19 cellular contexts compared by ENCODE assay signal in genomic region chr5:147882586-147883313, GRCh38. TPM values are rescaled to one million over a fixed set of nuclear protein-coding genes. Genes with fewer than 3 reads are reported as not detected.
DNase-seq lines count a peak whose midpoint lies in the region; ATAC-seq and TF ChIP-seq lines count a peak whose summit lies in the region.
"Had no signal": no experiment of that assay in that cellular context is flagged by ENCODE, and none has a peak within 500 bp of the region (broad histone marks: within the 10 kb centered on the region; RNA-seq: fewer than 3 reads in every experiment).

No MANE protein-coding gene starts in this region.

- TF ChIP-seq POLR2A in heart left ventricle (IDR thresholded peaks at IDR 0.05), result no peak
- no peak for TF ChIP-seq POLR2A in gastrocnemius medialis (IDR thresholded peaks at IDR 0.05)

- H3K36me3 ChIP-seq in heart left ventricle, result no peaks in the 10 kb centered on the region
- H3K36me3 ChIP-seq in brain microvascular endothelial cell (replicated peaks), result no peaks in the 10 kb centered on the region
- no peaks in the 10 kb centered on the region for H3K36me3 ChIP-seq in gastrocnemius medialis

- H3K27ac ChIP-seq in heart left ventricle (peak overlapping the region in 1 of 12 donors; percentile 3), brain microvascular endothelial cell (no peak overlapping the region), gastrocnemius medialis (no peak overlapping the region)
- H3K27ac ChIP-seq: GM23248 had no signal

- H3K9me3 ChIP-seq in heart left ventricle (no peaks in the 10 kb centered on the region), gastrocnemius medialis (no peaks in the 10 kb centered on the region)

- in situ Hi-C loops in brain microvascular endothelial cell (cut with HindIII; ENCODE audit: low pct_ligation_motif_present, low sequenced_read_pairs) (no loop called here), gastrocnemius medialis (cut with MboI; ENCODE audit: low sequenced_read_pairs in 4 of 4) (no loop called here)

- H3K27me3 ChIP-seq in heart left ventricle (no peaks in the 10 kb centered on the region), brain microvascular endothelial cell (replicated peaks) (no peaks in the 10 kb centered on the region), gastrocnemius medialis (no peaks in the 10 kb centered on the region)

- intact Hi-C loops in heart left ventricle (cut with DNase I) (loop anchor here in 1 of 10 donors (10.0 kb wide), 1 partner anchor 52 kb away; no protein-coding TSS in a partner anchor), cardiac septum (cut with DNase I) (no loop called here), gastrocnemius medialis (cut with DNase I; ENCODE audit: low total_unique reads) (no loop called here)

- DNase-seq in heart left ventricle (no peak), cardiac septum (ENCODE audit: low spot score) (no peak), brain microvascular endothelial cell (peak; percentile 15), islet precursor cell (peak; percentile 67), gastrocnemius medialis (no peak), NCI-H510A treated with DMSO at 0.1 percent for 48 hours (lab: John Stamatoyannopoulos, UW) (no peak), NCI-H1417 treated with DMSO at 0.1 percent for 48 hours (lab: John Stamatoyannopoulos, UW) (no peak)
- DNase-seq: COR-L47, DMS53, GM23248, KG1, NCI-H1048, NCI-H446 treated with DMSO at 0.1 percent for 48 hours, NCI-H82, SHP77 had no signal

- WGBS in heart left ventricle, 4 donors, result 20 to 26% (median 23%) methylated on average over 6 of the region's 6 CpGs

- ATAC-seq in heart left ventricle (peak in 3 of 4 donors; percentile 58 to 75 (median 69)), gastrocnemius medialis (no peak), HG02678 (IDR thresholded peaks at IDR 0.05; ENCODE audit: unreplicated experiment) (no peak)
- ATAC-seq: Panc1 had no signal

- TF ChIP-seq CTCF in heart left ventricle (IDR thresholded peaks at IDR 0.05) (no peak), brain microvascular endothelial cell (IDR thresholded peaks at IDR 0.05; ENCODE audit: low read depth, low read length, missing control alignments) (no peak), gastrocnemius medialis (IDR thresholded peaks at IDR 0.05 in 4 of 5, conservative IDR thresholded peaks at IDR 0.05 in 1 of 5) (no peak)

- peaks cover 0 to 10% (median 0%) of the 10 kb centered on the region in 12 donors for H3K4me1 ChIP-seq in heart left ventricle
- no peaks in the 10 kb centered on the region for H3K4me1 ChIP-seq in gastrocnemius medialis

- H3K4me3 ChIP-seq in heart left ventricle (no peak overlapping the region), brain microvascular endothelial cell (ENCODE audit: low read depth, low read length) (no peak overlapping the region), gastrocnemius medialis (no peak overlapping the region)
- H3K4me3 ChIP-seq: GM23248 had no signal

RNA-seq across cellular contexts. Expression of gene SCGB3A2, which starts 4.2 kb away (rescaled TPM):
- total RNA-seq in heart left ventricle (not detected), cardiac septum (not detected), gastrocnemius medialis (not detected)
- polyA plus RNA-seq in heart left ventricle, result under 1 TPM in 1 of 2 donors, not detected in 1; 0.30 TPM
- total RNA-seq: GM23248, M059J had no signal
- polyA plus RNA-seq: GM23248 had no signal

RNA-seq across cellular contexts. Expression of gene C5orf46, which starts 23.6 kb away (rescaled TPM):
- total RNA-seq in heart left ventricle, result 10 to 100 TPM in 1 of 9 donors, 1 to 10 TPM in 7, not detected in 1; 3.8 to 14.1 (median 6.1) TPM
- polyA plus RNA-seq in heart left ventricle, result 10 to 100 TPM in 1 of 2 donors, 1 to 10 TPM in 1; 7.9 to 28.6 TPM
- total RNA-seq in cardiac septum, result 13.0 TPM
- total RNA-seq in gastrocnemius medialis, result not detected
- total RNA-seq: GM23248 had no signal
- polyA plus RNA-seq: CD14-positive monocyte had no signal

RNA-seq across cellular contexts. Expression of gene SPINK1, which starts 51.3 kb away (rescaled TPM):
- 10 to 100 TPM in 1 of 9 donors, 1 to 10 TPM in 3, under 1 TPM in 2, not detected in 3; 0.58 to 32.4 (median 3.5) TPM for total RNA-seq in heart left ventricle
- polyA plus RNA-seq in heart left ventricle, result 10 to 100 TPM in 1 of 2 donors, under 1 TPM in 1; 0.50 to 29.0 TPM
- total RNA-seq in cardiac septum, result 1.8 TPM
- total RNA-seq in gastrocnemius medialis, result not detected
- total RNA-seq: GM23248, M059J had no signal
- polyA plus RNA-seq: CD14-positive monocyte, GM23248 had no signal

Comparison
In these comparisons a context has a peak if more than half of its experiments do, and no peak if none do; other contexts are left out.
1. ATAC-seq: peak in heart left ventricle (3 of 4); none in gastrocnemius medialis (0 of 2) and HG02678 (single experiment).
2. DNase-seq: peak in brain microvascular endothelial cell (single experiment) and islet precursor cell (single experiment); none in heart left ventricle (0 of 5), cardiac septum (single experiment), gastrocnemius medialis (0 of 2), NCI-H510A treated with DMSO at 0.1 percent for 48 hours (single experiment) and NCI-H1417 treated with DMSO at 0.1 percent for 48 hours (single experiment).